22 cellular contexts compared by ENCODE assay signal in the genomic region with DNA sequence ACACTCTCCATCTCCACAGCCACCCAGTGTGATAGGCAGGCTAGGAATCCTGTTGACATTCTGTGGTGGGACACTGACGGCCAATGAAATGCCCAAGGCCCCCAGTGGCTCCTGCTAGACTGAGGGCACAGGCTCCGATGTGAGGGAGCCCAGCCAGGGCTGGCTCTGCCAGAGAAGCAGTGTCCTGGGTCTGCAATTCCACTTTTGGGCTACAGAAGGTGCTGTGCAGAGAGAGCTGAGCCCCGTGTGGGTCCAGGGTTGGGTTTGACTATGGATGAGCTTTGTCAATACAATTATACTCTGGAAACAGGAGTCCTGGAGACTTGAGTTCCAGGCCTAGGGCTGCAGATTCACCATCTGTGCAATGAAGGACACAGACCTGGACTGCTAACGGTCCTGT. TPM values are rescaled to one million over a fixed set of nuclear protein-coding genes. Genes with fewer than 3 reads are reported as not detected.
A peak's percentile ranks its signal among the peaks of the same experiment; 100 is the strongest.
DNase-seq lines count a peak whose midpoint lies in the region; ATAC-seq, FAIRE-seq and TF ChIP-seq lines count a peak whose summit lies in the region.
"Had no signal": no experiment of that assay in that cellular context is flagged by ENCODE, and none has a peak within 500 bp of the region (broad histone marks: within the 10 kb centered on the region; RNA-seq: fewer than 3 reads in every experiment).

No MANE protein-coding gene starts in this region.

- no peak for TF ChIP-seq POLR2A in gastrocnemius medialis (IDR thresholded peaks at IDR 0.05)

- intact Hi-C loops in gastrocnemius medialis (cut with DNase I; ENCODE audit: low total_unique reads): no loop called here

- no peak overlapping the region for H3K27ac ChIP-seq in brain microvascular endothelial cell
- H3K27ac ChIP-seq in keratinocyte (ENCODE audit: control insufficient read depth, insufficient read depth, low read length): no peak overlapping the region
- no peak overlapping the region for H3K27ac ChIP-seq in gastrocnemius medialis
- H3K27ac ChIP-seq: adrenal gland, breast epithelium, psoas muscle, suprapubic skin had no signal

- H3K4me2 ChIP-seq in keratinocyte (ENCODE audit: control insufficient read depth, extremely low read depth, insufficient read depth, low read depth, low read length): no peak overlapping the region

- no peak overlapping the region for H3K4me3 ChIP-seq in brain microvascular endothelial cell (ENCODE audit: low read depth, low read length)
- H3K4me3 ChIP-seq in keratinocyte (ENCODE audit: control insufficient read depth in 2 of 3, extremely low read depth in 1 of 3, insufficient read depth in 2 of 3, low read depth in 1 of 3, low read length in 3 of 3): no peak overlapping the region
- H3K4me3 ChIP-seq in gastrocnemius medialis: no peak overlapping the region
- H3K4me3 ChIP-seq: adrenal gland, breast epithelium, psoas muscle, suprapubic skin had no signal

- ATAC-seq in gastrocnemius medialis (no peak), HG02610 (IDR thresholded peaks at IDR 0.05; ENCODE audit: unreplicated experiment) (no peak)
- ATAC-seq: left ventricle myocardium superior, psoas muscle had no signal

- H3K9me3 ChIP-seq in keratinocyte (ENCODE audit: control insufficient read depth, low read depth, low read length): no peaks in the 10 kb centered on the region
- H3K9me3 ChIP-seq in gastrocnemius medialis: no peaks in the 10 kb centered on the region
- H3K9me3 ChIP-seq: adrenal gland, breast epithelium, psoas muscle, suprapubic skin had no signal

- POLR2A ChIA-PET in HEK293T (lab: Yijun Ruan, JAX): no interaction called here

- H3K36me3 ChIP-seq in brain microvascular endothelial cell (replicated peaks): no peaks in the 10 kb centered on the region
- H3K36me3 ChIP-seq in keratinocyte (ENCODE audit: control insufficient read depth in 2 of 2, extremely low read depth in 1 of 2, insufficient read depth in 2 of 2, low read length in 2 of 2): no peaks in the 10 kb centered on the region
- no peaks in the 10 kb centered on the region for H3K36me3 ChIP-seq in gastrocnemius medialis
- H3K36me3 ChIP-seq: adrenal gland, breast epithelium, suprapubic skin had no signal

- dilution Hi-C loops in keratinocyte (cut with MboI; ENCODE audit: extremely low pct_ligation_motif_present, low sequenced_read_pairs): no loop called here

- in situ Hi-C loops in brain microvascular endothelial cell (cut with HindIII; ENCODE audit: low pct_ligation_motif_present, low sequenced_read_pairs) (no loop called here), gastrocnemius medialis (cut with MboI; ENCODE audit: low sequenced_read_pairs in 4 of 4) (no loop called here)

- H3K79me2 ChIP-seq in keratinocyte (ENCODE audit: control insufficient read depth, insufficient read depth, low read length): no peaks in the 10 kb centered on the region

- CTCF ChIA-PET in HEK293T (lab: Yijun Ruan, JAX): no interaction called here

- H3K4me1 ChIP-seq in keratinocyte (ENCODE audit: control insufficient read depth, extremely low read depth, insufficient read depth, low read length) (peaks cover 2% of the 10 kb centered on the region), gastrocnemius medialis (no peaks in the 10 kb centered on the region)
- H3K4me1 ChIP-seq: adrenal gland, breast epithelium, psoas muscle had no signal

- no peaks in the 10 kb centered on the region for H4K20me1 ChIP-seq in keratinocyte (ENCODE audit: control insufficient read depth, extremely low read depth, insufficient read depth, low read length)

- no peak overlapping the region for H3K9ac ChIP-seq in keratinocyte (ENCODE audit: control insufficient read depth, extremely low read depth, insufficient read depth, low read length)

- no peaks in the 10 kb centered on the region for H3K27me3 ChIP-seq in brain microvascular endothelial cell (replicated peaks)
- peaks cover 14% of the 10 kb centered on the region for H3K27me3 ChIP-seq in keratinocyte (ENCODE audit: control insufficient read depth, extremely low read depth, insufficient read depth, low read length)
- no peaks in the 10 kb centered on the region for H3K27me3 ChIP-seq in gastrocnemius medialis
- H3K27me3 ChIP-seq: adrenal gland, breast epithelium, suprapubic skin had no signal

- TF ChIP-seq CTCF in brain microvascular endothelial cell (IDR thresholded peaks at IDR 0.05; ENCODE audit: low read depth, low read length, missing control alignments) (peak; percentile 30), keratinocyte (optimal IDR thresholded peaks at IDR 0.05 in 1 of 3, IDR thresholded peaks at IDR 0.05 in 1 of 3, conservative IDR thresholded peaks at IDR 0.05 in 1 of 3; ENCODE audit: extremely low read depth in 1 of 3, insufficient read depth in 2 of 3, low read length in 3 of 3) (peak; percentile 11 to 31 (median 24)), gastrocnemius medialis (IDR thresholded peaks at IDR 0.05 in 4 of 5, conservative IDR thresholded peaks at IDR 0.05 in 1 of 5) (no peak)

- no peaks in the 10 kb centered on the region for H3K9me1 ChIP-seq in keratinocyte (ENCODE audit: control insufficient read depth, extremely low read depth, insufficient read depth, low read length)

- peak; percentile 26 for DNase-seq in ELF-1 (ENCODE audit: low read depth, low spot score)
- peak; percentile 18 for DNase-seq in HEK293T (ENCODE audit: extremely low spot score)
- DNase-seq in brain microvascular endothelial cell: no peak
- no peak for DNase-seq in keratinocyte (ENCODE audit: low read depth, low spot score)
- no peak for DNase-seq in cerebellum (ENCODE audit: low spot score)
- DNase-seq in gastrocnemius medialis: no peak
- no peak for DNase-seq in NCI-H187 (lab: John Stamatoyannopoulos, UW)
- DNase-seq: activated CD4-positive, alpha-beta memory T cell treated with anti-CD3 and anti-CD28 coated beads, Interleukin-2, amount 10 ng/mL, durations not matched to agents 7 days and 5 days; activated gamma-delta T cell treated with Interleukin-2 at 50 U/mL for 16 hours; adrenal gland; C1 segment of cervical spinal cord; left ventricle myocardium superior; NCI-H1417 treated with DMSO at 0.1 percent for 48 hours; NCI-H510A treated with DMSO at 0.1 percent for 48 hours; psoas muscle; small intestine; stimulated activated CD4-positive, alpha-beta T cell treated with anti-CD3 and anti-CD28 coated beads, Interleukin-2, amount 100 ng/mL, for 24 hours; T-helper 9 cell had no signal

- FAIRE-seq in keratinocyte (lab: Jason Lieb, UNC): no peak
- FAIRE-seq: endometrium, small intestine had no signal

- no peak overlapping the region for H2AFZ ChIP-seq in keratinocyte (ENCODE audit: control insufficient read depth, low read length)

TF ChIP-seq in HEK293T, 16 proteins besides CTCF, POLR2A, EP300 and RAD21:
- TF ChIP-seq SP1 (IDR thresholded peaks at IDR 0.05) (no peak), ELF4 (IDR thresholded peaks at IDR 0.05) (no peak), LEF1 (IDR thresholded peaks at IDR 0.05; ENCODE audit: borderline replicate concordance) (no peak), ARNT (IDR thresholded peaks at IDR 0.05) (no peak), HDGF (IDR thresholded peaks at IDR 0.05; ENCODE audit: borderline replicate concordance) (no peak), NFRKB (IDR thresholded peaks at IDR 0.05) (no peak), TARDBP (IDR thresholded peaks at IDR 0.05) (no peak), FOXK2 (IDR thresholded peaks at IDR 0.05) (no peak)

RNA-seq across cellular contexts. Expression of gene TMEM115, which starts 55.7 kb away (rescaled TPM):
- 22.4 to 43.8 TPM (median 31.6 TPM) in 3 replicates for polyA plus RNA-seq in keratinocyte
- 5.2 TPM for polyA plus RNA-seq in keratinocyte (2011; ENCODE audit: low read depth)
- polyA plus RNA-seq in keratinocyte (2011; cell fraction: cytosol; rRNA removed): 14.3 and 28.3 TPM in 2 replicates
- 46.7 and 62.8 TPM in 2 replicates for polyA plus RNA-seq in keratinocyte (2011; cell fraction: nucleus; rRNA removed)
- polyA plus RNA-seq in keratinocyte (2012; ENCODE audit: low replicate concordance): 31.4 and 35.0 TPM in 2 replicates
- polyA minus RNA-seq in keratinocyte: 25.1 to 46.2 TPM (median 43.2 TPM) in 3 replicates
- 50.3 TPM for polyA minus RNA-seq in keratinocyte (2011; cell fraction: cytosol; rRNA and poly(A)+ RNA removed)
- 46.2 and 47.4 TPM in 2 replicates for polyA minus RNA-seq in keratinocyte (2011; cell fraction: nucleus; rRNA and poly(A)+ RNA removed)
- total RNA-seq in cerebellum: 16.4 TPM
- total RNA-seq in gastrocnemius medialis: 10 to 100 TPM; 26.9 to 57.8 (median 42.3) TPM

Comparison
In these comparisons a context has a peak if more than half of its experiments do, and no peak if none do; other contexts are left out.
1. DNase-seq: peak in ELF-1 (single experiment) and HEK293T (single experiment); none in brain microvascular endothelial cell (single experiment), keratinocyte (single experiment), cerebellum (single experiment), gastrocnemius medialis (0 of 2) and NCI-H187 (0 of 2).
2. CTCF ChIP-seq: peak in brain microvascular endothelial cell (single experiment) and keratinocyte (3 of 3); none in gastrocnemius medialis (0 of 5).